ENCODE assay signal across 8 cellular contexts in genomic region chr15:74108611-74109010, GRCh38. TPM values are rescaled to one million over a fixed set of nuclear protein-coding genes. Genes with fewer than 3 reads are reported as not detected.
DNase-seq lines count a peak whose midpoint lies in the region; ATAC-seq, FAIRE-seq and TF ChIP-seq lines count a peak whose summit lies in the region.
"Not testable (repeated sequence)": the region's sequence is repeated elsewhere in the genome, so short reads cannot be mapped to it uniquely, and the experiment has no call there.
"Had no signal": no experiment of that assay in that cellular context is flagged by ENCODE, and none has a peak within 500 bp of the region (broad histone marks: within the 10 kb centered on the region; RNA-seq: fewer than 3 reads in every experiment).

No MANE protein-coding gene starts in this region.

- ATAC-seq in PC-3; activated T-cell treated with anti-CD3 and anti-CD28 coated beads, Interleukin-2, amount 50 U/mL, for 72 hours (replicated peaks in 1 of 2): not testable (repeated sequence)

- DNase-seq in Calu3; HTR-8/SVneo (ENCODE audit: insufficient read length, low spot score); PC-3; fibroblast of mammary gland (ENCODE audit: low read depth); progenitor cell of endocrine pancreas (ENCODE audit: low spot score, unreplicated experiment): not testable (repeated sequence)
- peak; percentile 6 to 18 for DNase-seq in activated T-cell treated with anti-CD3 and anti-CD28 coated beads, Interleukin-2, amount 50 U/mL, for 72 hours

- H3F3A ChIP-seq in PC-3 (ENCODE audit: low read length, unreplicated experiment) = not testable (repeated sequence)

- H3K79me2 ChIP-seq in PC-3 (ENCODE audit: low read length) = not testable (repeated sequence)

- not testable (repeated sequence) for H3K9ac ChIP-seq in PC-3 (ENCODE audit: low read length)

- not testable (repeated sequence) for H3K9me3 ChIP-seq in PC-3 (ENCODE audit: low read length)

- H3K27me3 Mint-ChIP-seq in Calu3 (ENCODE audit: unreplicated experiment) (peaks cover 37% of the 10 kb centered on the region), progenitor cell of endocrine pancreas (peaks cover 16% of the 10 kb centered on the region)
- H3K27me3 Mint-ChIP-seq in activated T-cell treated with anti-CD3 and anti-CD28 coated beads, Interleukin-2, amount 50 U/mL, for 72 hours (ENCODE audit: low read depth) = not testable (repeated sequence)

- peak; percentile 49 for FAIRE-seq in HTR-8/SVneo (lab: Jason Lieb, UNC)

- not testable (repeated sequence) for H3K4me3 ChIP-seq in PC-3 (ENCODE audit: low read length); fibroblast of mammary gland (ENCODE audit: control insufficient read depth, low read depth, low read length)

- not testable (repeated sequence) for H3K4me1 ChIP-seq in PC-3 (ENCODE audit: insufficient read depth, low read length)

- not testable (repeated sequence) for H3K36me3 ChIP-seq in PC-3 (ENCODE audit: low read depth, low read length)

- H4K20me1 ChIP-seq in PC-3 (ENCODE audit: low read length) = not testable (repeated sequence)

- TF ChIP-seq CTCF in Calu3 (IDR thresholded peaks at IDR 0.05; ENCODE audit: unreplicated experiment) = peak; percentile 16
- peak; percentile 19; the same call in 1 of the 2 replicates for TF ChIP-seq CTCF in GM12874 (IDR thresholded peaks at IDR 0.05; ENCODE audit: insufficient read depth, low read depth, low read length)
- peak; percentile 33; the same call in 1 of the 2 replicates for TF ChIP-seq CTCF in PC-3 (conservative IDR thresholded peaks at IDR 0.05; ENCODE audit: low read depth, low read length)
- TF ChIP-seq CTCF in fibroblast of mammary gland (conservative IDR thresholded peaks at IDR 0.05; ENCODE audit: control insufficient read depth, insufficient read depth, low read depth, low read length) = peak; percentile 4
- peak; percentile 23 for TF ChIP-seq CTCF in progenitor cell of endocrine pancreas (IDR thresholded peaks at IDR 0.05; ENCODE audit: unreplicated experiment)

- H3K4me1 Mint-ChIP-seq in Calu3 (ENCODE audit: low read depth, unreplicated experiment) = peaks cover 12% of the 10 kb centered on the region
- H3K4me1 Mint-ChIP-seq in activated T-cell treated with anti-CD3 and anti-CD28 coated beads, Interleukin-2, amount 50 U/mL, for 72 hours (ENCODE audit: low read depth); progenitor cell of endocrine pancreas (ENCODE audit: low read depth): not testable (repeated sequence)

- H2AFZ ChIP-seq in PC-3 (ENCODE audit: low read length) = not testable (repeated sequence)

- not testable (repeated sequence) for H3K4me2 ChIP-seq in PC-3 (ENCODE audit: low read length)

- H3K9me2 ChIP-seq in PC-3 (replicated peaks; ENCODE audit: low read length) = not testable (repeated sequence)

- H3K36me3 Mint-ChIP-seq in Calu3 (ENCODE audit: insufficient read depth, unreplicated experiment); activated T-cell treated with anti-CD3 and anti-CD28 coated beads, Interleukin-2, amount 50 U/mL, for 72 hours (ENCODE audit: insufficient read depth in 2 of 2); progenitor cell of endocrine pancreas (ENCODE audit: insufficient read depth): not testable (repeated sequence)

- POLR2A ChIA-PET in PC-3 (lab: Charles Lee; ENCODE audit: unreplicated experiment) = not testable (repeated sequence)

- not testable (repeated sequence) for BruUV-seq in Calu3 (replicated peaks; lab: Mats Ljungman, UMichigan); PC-3 (replicated peaks; lab: Mats Ljungman, UMichigan)

- CTCF ChIA-PET in Calu3 (lab: Charles Lee); PC-3 (lab: Charles Lee): not testable (repeated sequence)

- not testable (repeated sequence) for H3K27ac Mint-ChIP-seq in Calu3 (ENCODE audit: unreplicated experiment); activated T-cell treated with anti-CD3 and anti-CD28 coated beads, Interleukin-2, amount 50 U/mL, for 72 hours; progenitor cell of endocrine pancreas

- not testable (repeated sequence) for H3K27ac ChIP-seq in PC-3 (ENCODE audit: low read length)

- H3K4me3 Mint-ChIP-seq in Calu3 (ENCODE audit: low read depth, unreplicated experiment); activated T-cell treated with anti-CD3 and anti-CD28 coated beads, Interleukin-2, amount 50 U/mL, for 72 hours; progenitor cell of endocrine pancreas (ENCODE audit: low read depth): not testable (repeated sequence)

- not testable (repeated sequence) for H3K9me3 Mint-ChIP-seq in Calu3 (ENCODE audit: low read depth, unreplicated experiment); activated T-cell treated with anti-CD3 and anti-CD28 coated beads, Interleukin-2, amount 50 U/mL, for 72 hours; progenitor cell of endocrine pancreas (ENCODE audit: low read depth)

- intact Hi-C loops in Calu3 (cut with micrococcal nuclease; ENCODE audit: unreplicated experiment); PC-3 (cut with micrococcal nuclease): not testable (repeated sequence)

- H3K27me3 ChIP-seq in PC-3 (ENCODE audit: low read length) = not testable (repeated sequence)

RNA-seq across cellular contexts. Expression of gene ISLR2, which starts 21.8 kb away (rescaled TPM):
- total RNA-seq in Calu3 (2022) (not detected in 2 replicates), PC-3 (2014; rRNA removed) (0.22 TPM in 1 of 2 replicates, not detected in the other), progenitor cell of endocrine pancreas (0.14 and 0.42 TPM in 2 replicates)
- under 1 TPM in 1 of 2 donors, not detected in 1; 0.62 TPM for total RNA-seq in activated T-cell treated with anti-CD3 and anti-CD28 coated beads, Interleukin-2, amount 50 U/mL, for 72 hours
- total RNA-seq: MCF 10A had no signal

RNA-seq across cellular contexts. Expression of gene GOLGA6A, which starts 26.3 kb away (rescaled TPM):
- not detected in 2 replicates for total RNA-seq in Calu3 (2022)
- total RNA-seq in PC-3 (2014; rRNA removed) = not detected in 2 replicates
- total RNA-seq in activated T-cell treated with anti-CD3 and anti-CD28 coated beads, Interleukin-2, amount 50 U/mL, for 72 hours = under 1 TPM; 0.46 to 0.53 TPM
- 0.64 and 0.89 TPM in 2 replicates for total RNA-seq in progenitor cell of endocrine pancreas
- total RNA-seq: MCF 10A had no signal
